Comparison of ENCODE assay signal across 1 cellular context in genomic region chr3:52813810-52814209, GRCh38.
TF ChIP-seq lines count a peak whose summit lies in the region.

No MANE protein-coding gene starts in this region.

TF ChIP-seq in liver, 16 proteins besides CTCF, POLR2A, EP300 and RAD21 (continued from another document):
- no peak for TF ChIP-seq ZBTB33 (IDR thresholded peaks at IDR 0.05)
- TF ChIP-seq ATF3 (IDR thresholded peaks at IDR 0.05), result no peak
- TF ChIP-seq MAX (IDR thresholded peaks at IDR 0.05), result no peak
- no peak for TF ChIP-seq FOXA2 (IDR thresholded peaks at IDR 0.05)
- TF ChIP-seq EGR1 (IDR thresholded peaks at IDR 0.05; ENCODE audit: low read depth in 2 of 2), result no peak
- TF ChIP-seq GABPA (IDR thresholded peaks at IDR 0.05 in 1 of 2, conservative IDR thresholded peaks at IDR 0.05 in 1 of 2), result no peak
